8 cellular contexts compared by ENCODE assay signal in the genomic region with DNA sequence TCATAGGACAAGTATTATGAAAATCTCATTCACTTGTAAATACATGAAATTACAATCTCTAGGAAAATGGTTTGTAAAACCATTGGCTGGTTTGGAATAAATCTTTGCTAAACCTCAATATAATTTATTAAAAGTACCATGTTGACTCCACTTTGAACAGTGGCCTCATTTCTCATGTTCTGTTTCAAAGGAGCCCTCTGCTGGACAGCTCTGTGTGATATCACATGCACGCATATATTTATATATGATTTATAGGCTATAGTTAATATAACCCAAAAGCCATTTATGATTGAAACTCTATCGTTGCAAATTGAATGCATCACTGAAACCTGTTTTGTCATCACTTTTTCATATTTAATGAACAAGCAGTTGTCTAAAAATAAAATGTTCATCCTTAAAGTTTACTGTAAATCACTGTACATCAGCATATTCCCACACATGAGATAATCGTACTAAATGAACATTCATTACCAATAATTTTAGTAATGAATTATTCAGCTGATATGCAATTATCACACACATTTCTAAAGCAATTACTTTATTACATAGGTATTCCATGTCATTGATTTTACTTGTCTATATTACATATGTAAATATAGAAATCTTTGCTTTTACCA.
DNase-seq lines count a peak whose midpoint lies in the region; ATAC-seq and TF ChIP-seq lines count a peak whose summit lies in the region.

No MANE protein-coding gene starts in this region.

- peak; percentile 65 for DNase-seq in DMS53 (lab: John Stamatoyannopoulos, UW)
- DNase-seq in NAMALWA (ENCODE audit: low spot score), result peak; percentile 26
- peak; percentile 23 for DNase-seq in activated CD8-positive, alpha-beta T cell treated with anti-CD3 and anti-CD28 coated beads, Interleukin-2, amount 10 ng/mL, durations not matched to agents 7 days and 5 days
- no peak for DNase-seq in left lung
- no peak for DNase-seq in NCI-H187 treated with DMSO at 0.1 percent for 48 hours (lab: John Stamatoyannopoulos, UW)
- DNase-seq in T1000 (lab: John Stamatoyannopoulos, UW), result no peak
- no peak for DNase-seq in central memory CD4-positive, alpha-beta T cell

- H3K9me3 ChIP-seq in left lung, result no peaks in the 10 kb centered on the region

- peaks cover 8% of the 10 kb centered on the region for H3K4me1 Mint-ChIP-seq in activated CD8-positive, alpha-beta T cell treated with anti-CD3 and anti-CD28 coated beads, Interleukin-2, amount 10 ng/mL, durations not matched to agents 7 days and 5 days (ENCODE audit: low read depth)

- no peaks in the 10 kb centered on the region for H3K4me1 ChIP-seq in left lung

- ATAC-seq in activated CD8-positive, alpha-beta T cell treated with anti-CD3 and anti-CD28 coated beads, Interleukin-2, amount 10 ng/mL, durations not matched to agents 7 days and 5 days, result no peak
- ATAC-seq in left lung, result peak; percentile 74
- no peak for ATAC-seq in GM18868 (IDR thresholded peaks at IDR 0.05; ENCODE audit: unreplicated experiment)

- no peaks in the 10 kb centered on the region for H3K9me3 Mint-ChIP-seq in activated CD8-positive, alpha-beta T cell treated with anti-CD3 and anti-CD28 coated beads, Interleukin-2, amount 10 ng/mL, durations not matched to agents 7 days and 5 days (ENCODE audit: insufficient read depth)

- no peaks in the 10 kb centered on the region for H3K36me3 ChIP-seq in left lung

- TF ChIP-seq CTCF in left lung (IDR thresholded peaks at IDR 0.05), result peak; percentile 32 to 45

- no peaks in the 10 kb centered on the region for H3K36me3 Mint-ChIP-seq in activated CD8-positive, alpha-beta T cell treated with anti-CD3 and anti-CD28 coated beads, Interleukin-2, amount 10 ng/mL, durations not matched to agents 7 days and 5 days (ENCODE audit: low read depth)

- no peaks in the 10 kb centered on the region for H3K27me3 Mint-ChIP-seq in activated CD8-positive, alpha-beta T cell treated with anti-CD3 and anti-CD28 coated beads, Interleukin-2, amount 10 ng/mL, durations not matched to agents 7 days and 5 days (ENCODE audit: low read depth)

- CTCF ChIA-PET in activated CD8-positive, alpha-beta T cell treated with anti-CD3 and anti-CD28 coated beads, Interleukin-2, amount 10 ng/mL, durations not matched to agents 7 days and 5 days (lab: Charles Lee), result no interaction called here

- intact Hi-C loops in left lung (cut with DNase I), result no loop called here

- no peak overlapping the region for H3K4me3 Mint-ChIP-seq in activated CD8-positive, alpha-beta T cell treated with anti-CD3 and anti-CD28 coated beads, Interleukin-2, amount 10 ng/mL, durations not matched to agents 7 days and 5 days

- no peaks in the 10 kb centered on the region for H3K27me3 ChIP-seq in left lung

- H3K27ac Mint-ChIP-seq in activated CD8-positive, alpha-beta T cell treated with anti-CD3 and anti-CD28 coated beads, Interleukin-2, amount 10 ng/mL, durations not matched to agents 7 days and 5 days, result no peak overlapping the region

- POLR2A ChIA-PET in activated CD8-positive, alpha-beta T cell treated with anti-CD3 and anti-CD28 coated beads, Interleukin-2, amount 10 ng/mL, durations not matched to agents 7 days and 5 days (lab: Charles Lee), result no interaction called here

- no peak overlapping the region for H3K4me3 ChIP-seq in left lung

- no peak overlapping the region for H3K27ac ChIP-seq in left lung

Comparison
In these comparisons a context has a peak if more than half of its experiments do, and no peak if none do; other contexts are left out.
1. DNase-seq: peak in DMS53 (single experiment), NAMALWA (single experiment) and activated CD8-positive, alpha-beta T cell treated with anti-CD3 and anti-CD28 coated beads, Interleukin-2, amount 10 ng/mL, durations not matched to agents 7 days and 5 days (single experiment); none in left lung (0 of 2), NCI-H187 treated with DMSO at 0.1 percent for 48 hours (single experiment), T1000 (single experiment) and central memory CD4-positive, alpha-beta T cell (single experiment).